In genomic region chr2:132668986-132669853, GRCh38 we compare ENCODE assay signal across 9 cellular contexts. TPM values are rescaled to one million over a fixed set of nuclear protein-coding genes. Genes with fewer than 3 reads are reported as not detected.
DNase-seq lines count a peak whose midpoint lies in the region; ATAC-seq and TF ChIP-seq lines count a peak whose summit lies in the region.
"Had no signal": no experiment of that assay in that cellular context is flagged by ENCODE, and none has a peak within 500 bp of the region (broad histone marks: within the 10 kb centered on the region; RNA-seq: fewer than 3 reads in every experiment).

No MANE protein-coding gene starts in this region.

- peaks cover 52% of the 10 kb centered on the region for H3K27me3 Mint-ChIP-seq in GM23338 (ENCODE audit: insufficient read depth, low read depth, poor library complexity)
- peaks cover 32% of the 10 kb centered on the region for H3K27me3 Mint-ChIP-seq in activated CD8-positive, alpha-beta memory T cell treated with anti-CD3 and anti-CD28 coated beads, Interleukin-2, amount 10 ng/mL, durations not matched to agents 7 days and 5 days

- H3K4me3 Mint-ChIP-seq in GM23338 = peak overlapping the region; percentile 80
- no peak overlapping the region for H3K4me3 Mint-ChIP-seq in activated CD8-positive, alpha-beta memory T cell treated with anti-CD3 and anti-CD28 coated beads, Interleukin-2, amount 10 ng/mL, durations not matched to agents 7 days and 5 days
- H3K4me3 Mint-ChIP-seq: stimulated activated naive CD8-positive, alpha-beta T cell treated with anti-CD3 and anti-CD28 coated beads, Interleukin-15, Interleukin-2, amounts not matched to agents 100 ng/mL and 50 ng/mL, for 24 hours had no signal

- H3K9me3 ChIP-seq in RWPE2 (ENCODE audit: severe bottlenecking) (no peaks in the 10 kb centered on the region), BE2C (no peaks in the 10 kb centered on the region)

- H3K4me3 ChIP-seq in GM23338 (peak overlapping the region; percentile 79), RWPE2 (ENCODE audit: severe bottlenecking) (peak overlapping the region; percentile 16), BE2C (ENCODE audit: low read depth, low read length) (no peak overlapping the region)

- peak overlapping the region; percentile 80 for H2AFZ ChIP-seq in GM23338

- DNase-seq in GM23338 (ENCODE audit: low spot score) (peak; percentile 68), RWPE2 (ENCODE audit: low spot score) (no peak), left ventricle myocardium superior (no peak), sciatic nerve (ENCODE audit: low spot score) (no peak), BE2C (no peak)
- no peak for DNase-seq in activated CD8-positive, alpha-beta memory T cell treated with anti-CD3 and anti-CD28 coated beads, Interleukin-2, amount 10 ng/mL, durations not matched to agents 7 days and 5 days

- no peaks in the 10 kb centered on the region for H3K9me2 ChIP-seq in GM23338 (ENCODE audit: insufficient read depth)

- H3K4me2 ChIP-seq in GM23338 = peak overlapping the region; percentile 93

- H3K4me1 Mint-ChIP-seq in GM23338 = peaks cover 15% of the 10 kb centered on the region
- H3K4me1 Mint-ChIP-seq in activated CD8-positive, alpha-beta memory T cell treated with anti-CD3 and anti-CD28 coated beads, Interleukin-2, amount 10 ng/mL, durations not matched to agents 7 days and 5 days = no peaks in the 10 kb centered on the region

- H3K27me3 ChIP-seq in GM23338 (ENCODE audit: insufficient read depth) (peaks cover 84% of the 10 kb centered on the region), RWPE2 (ENCODE audit: insufficient read depth, poor library complexity, severe bottlenecking) (peaks cover 52% of the 10 kb centered on the region), BE2C (peaks cover 31% of the 10 kb centered on the region)

- TF ChIP-seq CTCF in GM23338 (conservative IDR thresholded peaks at IDR 0.05; ENCODE audit: low read depth in 2 of 2) (peak; percentile 19 to 59; a peak in 3 of 4 replicates), RWPE2 (IDR thresholded peaks at IDR 0.05; ENCODE audit: poor library complexity, severe bottlenecking) (no peak), BE2C (IDR thresholded peaks at IDR 0.05; ENCODE audit: low read depth, low read length) (no peak)

- H4K20me1 ChIP-seq in GM23338 (replicated peaks; ENCODE audit: insufficient read depth) = no peaks in the 10 kb centered on the region

- ATAC-seq in GM23338 = peak; percentile 48
- peak; percentile 13; the same call in 1 of the 3 replicates for ATAC-seq in RWPE2 (ENCODE audit: low read depth)
- peak; percentile 22 for ATAC-seq in left ventricle myocardium superior
- peak; percentile 32 for ATAC-seq in sciatic nerve
- no peak for ATAC-seq in GM21737 (IDR thresholded peaks at IDR 0.05; ENCODE audit: unreplicated experiment)
- ATAC-seq in activated CD8-positive, alpha-beta memory T cell treated with anti-CD3 and anti-CD28 coated beads, Interleukin-2, amount 10 ng/mL, durations not matched to agents 7 days and 5 days = no peak
- no peak for ATAC-seq in GM21529 (IDR thresholded peaks at IDR 0.05; ENCODE audit: unreplicated experiment)

- H3K79me2 ChIP-seq in GM23338 (replicated peaks; ENCODE audit: insufficient read depth) = no peaks in the 10 kb centered on the region

- no peaks in the 10 kb centered on the region for H3F3A ChIP-seq in GM23338 (replicated peaks; ENCODE audit: low read depth)

- peaks cover 22% of the 10 kb centered on the region for H3K4me1 ChIP-seq in GM23338 (ENCODE audit: insufficient read depth)
- H3K4me1 ChIP-seq in RWPE2 (ENCODE audit: insufficient read depth, poor library complexity, severe bottlenecking) = peaks cover 12% of the 10 kb centered on the region
- H3K4me1 ChIP-seq in BE2C = no peaks in the 10 kb centered on the region

- H3K9me3 Mint-ChIP-seq in GM23338 = no peaks in the 10 kb centered on the region
- no peaks in the 10 kb centered on the region for H3K9me3 Mint-ChIP-seq in activated CD8-positive, alpha-beta memory T cell treated with anti-CD3 and anti-CD28 coated beads, Interleukin-2, amount 10 ng/mL, durations not matched to agents 7 days and 5 days (ENCODE audit: low read depth)
- H3K9me3 Mint-ChIP-seq: stimulated activated naive CD8-positive, alpha-beta T cell treated with anti-CD3 and anti-CD28 coated beads, Interleukin-15, Interleukin-2, amounts not matched to agents 100 ng/mL and 50 ng/mL, for 24 hours had no signal

- H3K27ac Mint-ChIP-seq in GM23338 = no peak overlapping the region
- no peak overlapping the region for H3K27ac Mint-ChIP-seq in activated CD8-positive, alpha-beta memory T cell treated with anti-CD3 and anti-CD28 coated beads, Interleukin-2, amount 10 ng/mL, durations not matched to agents 7 days and 5 days
- H3K27ac Mint-ChIP-seq: stimulated activated naive CD8-positive, alpha-beta T cell treated with anti-CD3 and anti-CD28 coated beads, Interleukin-15, Interleukin-2, amounts not matched to agents 100 ng/mL and 50 ng/mL, for 24 hours had no signal

- no peak overlapping the region for H3K27ac ChIP-seq in GM23338 (ENCODE audit: low read depth)
- H3K27ac ChIP-seq in RWPE2 (ENCODE audit: poor library complexity, severe bottlenecking) = no peak overlapping the region

- CTCF ChIA-PET in activated CD8-positive, alpha-beta memory T cell treated with anti-CD3 and anti-CD28 coated beads, Interleukin-2, amount 10 ng/mL, durations not matched to agents 7 days and 5 days (lab: Charles Lee) = no interaction called here

- H3K36me3 Mint-ChIP-seq in GM23338 (ENCODE audit: low read depth) = no peaks in the 10 kb centered on the region
- peaks cover 2% of the 10 kb centered on the region for H3K36me3 Mint-ChIP-seq in activated CD8-positive, alpha-beta memory T cell treated with anti-CD3 and anti-CD28 coated beads, Interleukin-2, amount 10 ng/mL, durations not matched to agents 7 days and 5 days

- intact Hi-C loops in left ventricle myocardium superior (cut with micrococcal nuclease) = no loop called here
- intact Hi-C loops in sciatic nerve (cut with DNase I) = loop anchor here (10.0 kb wide), 1 partner anchor 476 kb away; no protein-coding TSS in a partner anchor

- no peaks in the 10 kb centered on the region for H3K36me3 ChIP-seq in GM23338 (ENCODE audit: insufficient read depth)
- no peaks in the 10 kb centered on the region for H3K36me3 ChIP-seq in RWPE2 (ENCODE audit: low read depth)
- no peaks in the 10 kb centered on the region for H3K36me3 ChIP-seq in BE2C

TF ChIP-seq in GM23338, 12 proteins besides CTCF, POLR2A, EP300 and RAD21:
- TF ChIP-seq EZH2 (IDR thresholded peaks at IDR 0.05; ENCODE audit: low read depth, unreplicated experiment) (peak; percentile 49), ETS1 (IDR thresholded peaks at IDR 0.05) (no peak)

RNA-seq across cellular contexts. Expression of gene LYPD1, which starts 0.8 kb away (rescaled TPM):
- 4.2 TPM in 2 replicates for total RNA-seq in GM23338 (2014; rRNA removed; shearing (Covaris generic))
- 1.5 and 1.7 TPM in 2 replicates for polyA plus RNA-seq in GM23338 (2016; fragmentation: Nextera tagmentation; extraction: Ambion mirVana)
- total RNA-seq in left ventricle myocardium superior (not detected), sciatic nerve (1.2 TPM)
- total RNA-seq in activated CD8-positive, alpha-beta memory T cell treated with anti-CD3 and anti-CD28 coated beads, Interleukin-2, amount 10 ng/mL, durations not matched to agents 7 days and 5 days = not detected
- polyA plus RNA-seq in BE2C (2012; ENCODE audit: insufficient read depth, insufficient read length, low read depth) = not detected

Comparison
In these comparisons a context has a peak if more than half of its experiments do, and no peak if none do; other contexts are left out.
1. ATAC-seq: peak in GM23338 (single experiment), RWPE2 (single experiment), left ventricle myocardium superior (single experiment) and sciatic nerve (single experiment); none in GM21737 (single experiment), activated CD8-positive, alpha-beta memory T cell treated with anti-CD3 and anti-CD28 coated beads, Interleukin-2, amount 10 ng/mL, durations not matched to agents 7 days and 5 days (single experiment) and GM21529 (single experiment).
2. CTCF ChIP-seq: peak in GM23338 (2 of 2); none in RWPE2 (single experiment) and BE2C (single experiment).